Comparison of ENCODE assay signal across 2 cellular contexts in the genomic region with DNA sequence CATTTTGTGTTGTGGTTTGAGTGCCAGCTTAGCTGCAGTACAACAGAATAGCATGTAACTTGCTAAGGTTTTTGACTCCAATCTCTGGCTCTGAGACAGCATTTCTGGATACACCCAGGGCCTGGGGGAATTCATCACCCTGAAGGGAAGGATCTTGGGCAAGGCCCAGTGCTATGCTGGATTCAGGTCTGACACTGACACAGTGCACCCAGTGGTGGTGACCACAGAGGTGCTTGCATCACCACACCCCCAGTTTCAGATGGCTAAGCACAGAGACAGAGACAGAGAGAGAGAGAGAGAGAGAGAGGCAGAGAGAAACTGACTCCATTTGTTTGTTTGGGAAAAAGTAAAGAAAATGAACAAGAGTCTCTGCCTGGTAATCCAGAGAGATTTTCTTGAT.
TF ChIP-seq lines count a peak whose summit lies in the region.

No MANE protein-coding gene starts in this region.

TF ChIP-seq in GM23338, 12 proteins besides CTCF, POLR2A, EP300 and RAD21 (continued from another document):
- TF ChIP-seq, protein P1, sequence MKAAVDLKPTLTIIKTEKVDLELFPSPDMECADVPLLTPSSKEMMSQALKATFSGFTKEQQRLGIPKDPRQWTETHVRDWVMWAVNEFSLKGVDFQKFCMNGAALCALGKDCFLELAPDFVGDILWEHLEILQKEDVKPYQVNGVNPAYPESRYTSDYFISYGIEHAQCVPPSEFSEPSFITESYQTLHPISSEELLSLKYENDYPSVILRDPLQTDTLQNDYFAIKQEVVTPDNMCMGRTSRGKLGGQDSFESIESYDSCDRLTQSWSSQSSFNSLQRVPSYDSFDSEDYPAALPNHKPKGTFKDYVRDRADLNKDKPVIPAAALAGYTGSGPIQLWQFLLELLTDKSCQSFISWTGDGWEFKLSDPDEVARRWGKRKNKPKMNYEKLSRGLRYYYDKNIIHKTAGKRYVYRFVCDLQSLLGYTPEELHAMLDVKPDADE (IDR thresholded peaks at IDR 0.05), result no peak
- TF ChIP-seq, protein P2, sequence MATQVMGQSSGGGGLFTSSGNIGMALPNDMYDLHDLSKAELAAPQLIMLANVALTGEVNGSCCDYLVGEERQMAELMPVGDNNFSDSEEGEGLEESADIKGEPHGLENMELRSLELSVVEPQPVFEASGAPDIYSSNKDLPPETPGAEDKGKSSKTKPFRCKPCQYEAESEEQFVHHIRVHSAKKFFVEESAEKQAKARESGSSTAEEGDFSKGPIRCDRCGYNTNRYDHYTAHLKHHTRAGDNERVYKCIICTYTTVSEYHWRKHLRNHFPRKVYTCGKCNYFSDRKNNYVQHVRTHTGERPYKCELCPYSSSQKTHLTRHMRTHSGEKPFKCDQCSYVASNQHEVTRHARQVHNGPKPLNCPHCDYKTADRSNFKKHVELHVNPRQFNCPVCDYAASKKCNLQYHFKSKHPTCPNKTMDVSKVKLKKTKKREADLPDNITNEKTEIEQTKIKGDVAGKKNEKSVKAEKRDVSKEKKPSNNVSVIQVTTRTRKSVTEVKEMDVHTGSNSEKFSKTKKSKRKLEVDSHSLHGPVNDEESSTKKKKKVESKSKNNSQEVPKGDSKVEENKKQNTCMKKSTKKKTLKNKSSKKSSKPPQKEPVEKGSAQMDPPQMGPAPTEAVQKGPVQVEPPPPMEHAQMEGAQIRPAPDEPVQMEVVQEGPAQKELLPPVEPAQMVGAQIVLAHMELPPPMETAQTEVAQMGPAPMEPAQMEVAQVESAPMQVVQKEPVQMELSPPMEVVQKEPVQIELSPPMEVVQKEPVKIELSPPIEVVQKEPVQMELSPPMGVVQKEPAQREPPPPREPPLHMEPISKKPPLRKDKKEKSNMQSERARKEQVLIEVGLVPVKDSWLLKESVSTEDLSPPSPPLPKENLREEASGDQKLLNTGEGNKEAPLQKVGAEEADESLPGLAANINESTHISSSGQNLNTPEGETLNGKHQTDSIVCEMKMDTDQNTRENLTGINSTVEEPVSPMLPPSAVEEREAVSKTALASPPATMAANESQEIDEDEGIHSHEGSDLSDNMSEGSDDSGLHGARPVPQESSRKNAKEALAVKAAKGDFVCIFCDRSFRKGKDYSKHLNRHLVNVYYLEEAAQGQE (IDR thresholded peaks at IDR 0.05; ENCODE audit: unreplicated experiment), result no peak
- no peak for TF ChIP-seq EZH2 (IDR thresholded peaks at IDR 0.05; ENCODE audit: low read depth, unreplicated experiment)
- no peak for TF ChIP-seq STAT1 (IDR thresholded peaks at IDR 0.05; ENCODE audit: unreplicated experiment)
- no peak for TF ChIP-seq JUNB (IDR thresholded peaks at IDR 0.05; ENCODE audit: unreplicated experiment)

TF ChIP-seq in H1, 55 proteins besides CTCF, POLR2A, EP300 and RAD21 (continued from another document):
- TF ChIP-seq, protein P3, sequence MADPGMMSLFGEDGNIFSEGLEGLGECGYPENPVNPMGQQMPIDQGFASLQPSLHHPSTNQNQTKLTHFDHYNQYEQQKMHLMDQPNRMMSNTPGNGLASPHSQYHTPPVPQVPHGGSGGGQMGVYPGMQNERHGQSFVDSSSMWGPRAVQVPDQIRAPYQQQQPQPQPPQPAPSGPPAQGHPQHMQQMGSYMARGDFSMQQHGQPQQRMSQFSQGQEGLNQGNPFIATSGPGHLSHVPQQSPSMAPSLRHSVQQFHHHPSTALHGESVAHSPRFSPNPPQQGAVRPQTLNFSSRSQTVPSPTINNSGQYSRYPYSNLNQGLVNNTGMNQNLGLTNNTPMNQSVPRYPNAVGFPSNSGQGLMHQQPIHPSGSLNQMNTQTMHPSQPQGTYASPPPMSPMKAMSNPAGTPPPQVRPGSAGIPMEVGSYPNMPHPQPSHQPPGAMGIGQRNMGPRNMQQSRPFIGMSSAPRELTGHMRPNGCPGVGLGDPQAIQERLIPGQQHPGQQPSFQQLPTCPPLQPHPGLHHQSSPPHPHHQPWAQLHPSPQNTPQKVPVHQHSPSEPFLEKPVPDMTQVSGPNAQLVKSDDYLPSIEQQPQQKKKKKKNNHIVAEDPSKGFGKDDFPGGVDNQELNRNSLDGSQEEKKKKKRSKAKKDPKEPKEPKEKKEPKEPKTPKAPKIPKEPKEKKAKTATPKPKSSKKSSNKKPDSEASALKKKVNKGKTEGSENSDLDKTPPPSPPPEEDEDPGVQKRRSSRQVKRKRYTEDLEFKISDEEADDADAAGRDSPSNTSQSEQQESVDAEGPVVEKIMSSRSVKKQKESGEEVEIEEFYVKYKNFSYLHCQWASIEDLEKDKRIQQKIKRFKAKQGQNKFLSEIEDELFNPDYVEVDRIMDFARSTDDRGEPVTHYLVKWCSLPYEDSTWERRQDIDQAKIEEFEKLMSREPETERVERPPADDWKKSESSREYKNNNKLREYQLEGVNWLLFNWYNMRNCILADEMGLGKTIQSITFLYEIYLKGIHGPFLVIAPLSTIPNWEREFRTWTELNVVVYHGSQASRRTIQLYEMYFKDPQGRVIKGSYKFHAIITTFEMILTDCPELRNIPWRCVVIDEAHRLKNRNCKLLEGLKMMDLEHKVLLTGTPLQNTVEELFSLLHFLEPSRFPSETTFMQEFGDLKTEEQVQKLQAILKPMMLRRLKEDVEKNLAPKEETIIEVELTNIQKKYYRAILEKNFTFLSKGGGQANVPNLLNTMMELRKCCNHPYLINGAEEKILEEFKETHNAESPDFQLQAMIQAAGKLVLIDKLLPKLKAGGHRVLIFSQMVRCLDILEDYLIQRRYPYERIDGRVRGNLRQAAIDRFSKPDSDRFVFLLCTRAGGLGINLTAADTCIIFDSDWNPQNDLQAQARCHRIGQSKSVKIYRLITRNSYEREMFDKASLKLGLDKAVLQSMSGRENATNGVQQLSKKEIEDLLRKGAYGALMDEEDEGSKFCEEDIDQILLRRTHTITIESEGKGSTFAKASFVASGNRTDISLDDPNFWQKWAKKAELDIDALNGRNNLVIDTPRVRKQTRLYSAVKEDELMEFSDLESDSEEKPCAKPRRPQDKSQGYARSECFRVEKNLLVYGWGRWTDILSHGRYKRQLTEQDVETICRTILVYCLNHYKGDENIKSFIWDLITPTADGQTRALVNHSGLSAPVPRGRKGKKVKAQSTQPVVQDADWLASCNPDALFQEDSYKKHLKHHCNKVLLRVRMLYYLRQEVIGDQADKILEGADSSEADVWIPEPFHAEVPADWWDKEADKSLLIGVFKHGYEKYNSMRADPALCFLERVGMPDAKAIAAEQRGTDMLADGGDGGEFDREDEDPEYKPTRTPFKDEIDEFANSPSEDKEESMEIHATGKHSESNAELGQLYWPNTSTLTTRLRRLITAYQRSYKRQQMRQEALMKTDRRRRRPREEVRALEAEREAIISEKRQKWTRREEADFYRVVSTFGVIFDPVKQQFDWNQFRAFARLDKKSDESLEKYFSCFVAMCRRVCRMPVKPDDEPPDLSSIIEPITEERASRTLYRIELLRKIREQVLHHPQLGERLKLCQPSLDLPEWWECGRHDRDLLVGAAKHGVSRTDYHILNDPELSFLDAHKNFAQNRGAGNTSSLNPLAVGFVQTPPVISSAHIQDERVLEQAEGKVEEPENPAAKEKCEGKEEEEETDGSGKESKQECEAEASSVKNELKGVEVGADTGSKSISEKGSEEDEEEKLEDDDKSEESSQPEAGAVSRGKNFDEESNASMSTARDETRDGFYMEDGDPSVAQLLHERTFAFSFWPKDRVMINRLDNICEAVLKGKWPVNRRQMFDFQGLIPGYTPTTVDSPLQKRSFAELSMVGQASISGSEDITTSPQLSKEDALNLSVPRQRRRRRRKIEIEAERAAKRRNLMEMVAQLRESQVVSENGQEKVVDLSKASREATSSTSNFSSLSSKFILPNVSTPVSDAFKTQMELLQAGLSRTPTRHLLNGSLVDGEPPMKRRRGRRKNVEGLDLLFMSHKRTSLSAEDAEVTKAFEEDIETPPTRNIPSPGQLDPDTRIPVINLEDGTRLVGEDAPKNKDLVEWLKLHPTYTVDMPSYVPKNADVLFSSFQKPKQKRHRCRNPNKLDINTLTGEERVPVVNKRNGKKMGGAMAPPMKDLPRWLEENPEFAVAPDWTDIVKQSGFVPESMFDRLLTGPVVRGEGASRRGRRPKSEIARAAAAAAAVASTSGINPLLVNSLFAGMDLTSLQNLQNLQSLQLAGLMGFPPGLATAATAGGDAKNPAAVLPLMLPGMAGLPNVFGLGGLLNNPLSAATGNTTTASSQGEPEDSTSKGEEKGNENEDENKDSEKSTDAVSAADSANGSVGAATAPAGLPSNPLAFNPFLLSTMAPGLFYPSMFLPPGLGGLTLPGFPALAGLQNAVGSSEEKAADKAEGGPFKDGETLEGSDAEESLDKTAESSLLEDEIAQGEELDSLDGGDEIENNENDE (IDR thresholded peaks at IDR 0.05; ENCODE audit: insufficient replicate concordance, low read length), result no peak
- TF ChIP-seq HDAC6 (IDR thresholded peaks at IDR 0.05; ENCODE audit: low read depth, low read length), result no peak
